29 cellular contexts compared by ENCODE assay signal in genomic region chr1:184696403-184696802, GRCh38.
"Had no signal": no experiment of that assay in that cellular context is flagged by ENCODE, and none has a peak within 500 bp of the region (broad histone marks: within the 10 kb centered on the region; RNA-seq: fewer than 3 reads in every experiment).

No MANE protein-coding gene starts in this region.

- DNase-seq: activated CD4-positive, alpha-beta memory T cell treated with anti-CD3 and anti-CD28 coated beads for 36 hours; activated CD4-positive, alpha-beta T cell treated with anti-CD3 and anti-CD28 coated beads, Interleukin-2, amount 10 ng/mL, durations not matched to agents 24 days and 14 days; activated CD4-positive, CD25-positive, alpha-beta regulatory T cell treated with anti-CD3 and anti-CD28 coated beads, Interleukin-2, amount 50 U/mL, for 72 hours; activated gamma-delta T cell treated with Interleukin-2 at 50 U/mL for 16 hours; activated T-cell treated with anti-CD3 and anti-CD28 coated beads, Interleukin-2, amount 50 U/mL, for 4 hours; central memory CD4-positive, alpha-beta T cell; effector CD4-positive, alpha-beta T cell; left cardiac atrium; left ventricle myocardium superior; naive B cell; nephron progenitor cell; nucleus accumbens; pancreas; sigmoid colon; small intestine; stimulated activated CD4-positive, alpha-beta T cell treated with anti-CD3 and anti-CD28 coated beads, Interleukin-4, amount 100 ng/mL, for 24 hours; T-helper 9 cell; uterus; WERI-Rb-1 had no signal

- H3K27ac Mint-ChIP-seq: activated CD4-positive, alpha-beta memory T cell treated with anti-CD3 and anti-CD28 coated beads for 36 hours; activated CD4-positive, alpha-beta T cell treated with anti-CD3 and anti-CD28 coated beads, Interleukin-2, amount 10 ng/mL, durations not matched to agents 24 days and 14 days; dendritic cell treated with granulocyte-macrophage colony-stimulating factor and Interleukin-4, amounts not matched to agents 40 ng/mL and 50 ng/mL, for 4 days; mesothelial cell of epicardium; nephron progenitor cell; stimulated activated effector memory CD8-positive, alpha-beta T cell treated with anti-CD3 and anti-CD28 coated beads, Interleukin-12 subunit alpha, Interleukin-12 subunit beta, amount 100 ng/mL, for 72 hours; stimulated activated naive CD8-positive, alpha-beta T cell treated with anti-CD3 and anti-CD28 coated beads, Interleukin-15, Interleukin-2, amounts not matched to agents 100 ng/mL and 50 ng/mL, for 24 hours; type B pancreatic cell had no signal

- H3K9me3 ChIP-seq: breast epithelium, pancreas, prostate gland, sigmoid colon, thoracic aorta, uterus had no signal

- H3K36me3 ChIP-seq: prostate gland, uterus, WERI-Rb-1 had no signal

- H3K4me3 ChIP-seq: breast epithelium, pancreas, prostate gland, sigmoid colon, thoracic aorta, uterus had no signal

- H3K27me3 Mint-ChIP-seq: activated CD4-positive, alpha-beta memory T cell treated with anti-CD3 and anti-CD28 coated beads for 36 hours; activated CD4-positive, alpha-beta T cell treated with anti-CD3 and anti-CD28 coated beads, Interleukin-2, amount 10 ng/mL, durations not matched to agents 24 days and 14 days; activated T-helper 17 cell treated with anti-CD3 and anti-CD28 coated beads, Interleukin-2, amount 50 U/mL, for 72 hours; dendritic cell treated with granulocyte-macrophage colony-stimulating factor and Interleukin-4, amounts not matched to agents 40 ng/mL and 50 ng/mL, for 4 days; naive B cell; stimulated activated naive CD8-positive, alpha-beta T cell treated with anti-CD3 and anti-CD28 coated beads, Interleukin-15, Interleukin-2, amounts not matched to agents 100 ng/mL and 50 ng/mL, for 24 hours; type B pancreatic cell had no signal

- H3K4me3 Mint-ChIP-seq: activated CD4-positive, alpha-beta memory T cell treated with anti-CD3 and anti-CD28 coated beads for 36 hours; activated CD4-positive, alpha-beta T cell treated with anti-CD3 and anti-CD28 coated beads, Interleukin-2, amount 10 ng/mL, durations not matched to agents 24 days and 14 days; activated T-cell treated with anti-CD3 and anti-CD28 coated beads, Interleukin-2, amount 50 U/mL, for 4 hours; activated T-helper 17 cell treated with anti-CD3 and anti-CD28 coated beads, Interleukin-2, amount 50 U/mL, for 72 hours; dendritic cell treated with granulocyte-macrophage colony-stimulating factor and Interleukin-4, amounts not matched to agents 40 ng/mL and 50 ng/mL, for 4 days; mesothelial cell of epicardium; naive B cell; nephron progenitor cell; stimulated activated effector memory CD8-positive, alpha-beta T cell treated with anti-CD3 and anti-CD28 coated beads, Interleukin-12 subunit alpha, Interleukin-12 subunit beta, amount 100 ng/mL, for 72 hours; stimulated activated naive CD8-positive, alpha-beta T cell treated with anti-CD3 and anti-CD28 coated beads, Interleukin-15, Interleukin-2, amounts not matched to agents 100 ng/mL and 50 ng/mL, for 24 hours; type B pancreatic cell had no signal

- H3K27ac ChIP-seq: breast epithelium, pancreas, prostate gland, sigmoid colon, thoracic aorta, uterus, WERI-Rb-1 had no signal

- H3K9me3 Mint-ChIP-seq: activated CD4-positive, alpha-beta memory T cell treated with anti-CD3 and anti-CD28 coated beads for 36 hours; activated CD4-positive, alpha-beta T cell treated with anti-CD3 and anti-CD28 coated beads, Interleukin-2, amount 10 ng/mL, durations not matched to agents 24 days and 14 days; activated naive CD4-positive, alpha-beta T cell treated with anti-CD3 and anti-CD28 coated beads, Interleukin-2, amount 50 U/mL, for 72 hours; activated T-cell treated with anti-CD3 and anti-CD28 coated beads, Interleukin-2, amount 50 U/mL, for 4 hours; activated T-helper 17 cell treated with anti-CD3 and anti-CD28 coated beads, Interleukin-2, amount 50 U/mL, for 72 hours; dendritic cell treated with granulocyte-macrophage colony-stimulating factor and Interleukin-4, amounts not matched to agents 40 ng/mL and 50 ng/mL, for 4 days; mesothelial cell of epicardium; naive B cell; nephron progenitor cell; stimulated activated effector memory CD8-positive, alpha-beta T cell treated with anti-CD3 and anti-CD28 coated beads, Interleukin-12 subunit alpha, Interleukin-12 subunit beta, amount 100 ng/mL, for 72 hours; stimulated activated naive CD8-positive, alpha-beta T cell treated with anti-CD3 and anti-CD28 coated beads, Interleukin-15, Interleukin-2, amounts not matched to agents 100 ng/mL and 50 ng/mL, for 24 hours; type B pancreatic cell had no signal

- H3K4me1 ChIP-seq: breast epithelium, pancreas, prostate gland, sigmoid colon, uterus had no signal

- H3K27me3 ChIP-seq: breast epithelium, pancreas, sigmoid colon, uterus had no signal
